In genomic region chr1:44036409-44037111, GRCh38 we compare ENCODE assay signal across 8 cellular contexts. TPM values are rescaled to one million over a fixed set of nuclear protein-coding genes. Genes with fewer than 3 reads are reported as not detected.
A peak's percentile ranks its signal among the peaks of the same experiment; 100 is the strongest.
DNase-seq lines count a peak whose midpoint lies in the region; ATAC-seq, FAIRE-seq and TF ChIP-seq lines count a peak whose summit lies in the region.

No MANE protein-coding gene starts in this region.

- no peaks in the 10 kb centered on the region for H3K9me3 Mint-ChIP-seq in activated CD4-positive, alpha-beta T cell treated with anti-CD3 and anti-CD28 coated beads for 36 hours (ENCODE audit: low read depth)

- TF ChIP-seq CTCF in liver (IDR thresholded peaks at IDR 0.05; ENCODE audit: low read depth, low read length, missing input control), result peak; percentile 91

- H3K4me3 Mint-ChIP-seq in activated CD4-positive, alpha-beta T cell treated with anti-CD3 and anti-CD28 coated beads for 36 hours, result no peak overlapping the region

- intact Hi-C loops in activated CD4-positive, alpha-beta T cell treated with anti-CD3 and anti-CD28 coated beads for 36 hours (cut with DNase I, micrococcal nuclease), result loop anchor here (1.0 to 10.0 kb wide), 5 partner anchors 31 to 672 kb away; partner anchors contain the start of gene ELOVL1 (in 1 of the 2)

- H3K27ac Mint-ChIP-seq in activated CD4-positive, alpha-beta T cell treated with anti-CD3 and anti-CD28 coated beads for 36 hours, result no peak overlapping the region

- no peaks in the 10 kb centered on the region for H3K36me3 ChIP-seq in liver (ENCODE audit: control insufficient read depth in 4 of 4, insufficient read depth in 3 of 4, low read depth in 1 of 4, low read length in 3 of 4)

- ATAC-seq in GM21786 (IDR thresholded peaks at IDR 0.05; ENCODE audit: unreplicated experiment) (peak; percentile 52), GM18870 (IDR thresholded peaks at IDR 0.05; ENCODE audit: unreplicated experiment) (no peak)
- ATAC-seq in activated CD4-positive, alpha-beta T cell treated with anti-CD3 and anti-CD28 coated beads for 36 hours, result peak; percentile 89

- H3K9ac ChIP-seq in liver (ENCODE audit: low read depth in 1 of 2, low read length in 2 of 2), result no peak overlapping the region

- POLR2A ChIA-PET in activated CD4-positive, alpha-beta T cell treated with anti-CD3 and anti-CD28 coated beads for 36 hours (lab: Charles Lee), result interaction anchor here (0.5 kb wide), 1 partner anchor 125 kb away, joined by 6 read pairs; no protein-coding TSS in a partner anchor

- H3K4me1 ChIP-seq in liver (ENCODE audit: control insufficient read depth in 4 of 4, insufficient read depth in 4 of 4, low read length in 3 of 4), result peaks cover 0 to 12% (median 0%) of the 10 kb centered on the region in 4 donors

- no peaks in the 10 kb centered on the region for H3K36me3 Mint-ChIP-seq in activated CD4-positive, alpha-beta T cell treated with anti-CD3 and anti-CD28 coated beads for 36 hours (ENCODE audit: low read depth)

- DNase-seq in AG08395 (ENCODE audit: low spot score) (peak; percentile 74), NCI-H345 treated with DMSO at 0.1 percent for 48 hours (lab: John Stamatoyannopoulos, UW; ENCODE audit: unreplicated experiment) (peak; percentile 74)
- DNase-seq in activated CD4-positive, alpha-beta T cell treated with anti-CD3 and anti-CD28 coated beads for 36 hours, result peak; percentile 85
- peak; percentile 42 to 62 (median 54) for DNase-seq in stimulated activated CD4-positive, alpha-beta T cell treated with anti-CD3 and anti-CD28 coated beads, TNF-alpha, amount 100 ng/mL, for 24 hours (ENCODE audit: low read depth in 3 of 3)

- peak; percentile 38 for FAIRE-seq in colon (lab: Jason Lieb, UNC)

- WGBS in liver, result 17% methylated on average over 6 of the region's 6 CpGs

- CTCF ChIA-PET in activated CD4-positive, alpha-beta T cell treated with anti-CD3 and anti-CD28 coated beads for 36 hours (lab: Charles Lee), result interaction anchor here (0.6 to 5.5 kb wide), 21 partner anchors 8 to 502 kb away, joined by 3 to 66 read pairs (median 4); partner anchors contain the start of gene ATP6V0B

- no peaks in the 10 kb centered on the region for H3K9me3 ChIP-seq in liver (ENCODE audit: control insufficient read depth in 4 of 4, low read length in 3 of 4)

- H3K4me3 ChIP-seq in liver (ENCODE audit: low read depth in 1 of 3, low read length in 3 of 3), result no peak overlapping the region

- no peaks in the 10 kb centered on the region for H3K27me3 Mint-ChIP-seq in activated CD4-positive, alpha-beta T cell treated with anti-CD3 and anti-CD28 coated beads for 36 hours

- H3K4me1 Mint-ChIP-seq in activated CD4-positive, alpha-beta T cell treated with anti-CD3 and anti-CD28 coated beads for 36 hours, result peaks cover 5% of the 10 kb centered on the region

- peak; percentile 90 to 97 for TF ChIP-seq RAD21 in liver (IDR thresholded peaks at IDR 0.05)

- no peaks in the 10 kb centered on the region for H3K27me3 ChIP-seq in liver (ENCODE audit: control insufficient read depth in 4 of 4, insufficient read depth in 4 of 4, low read length in 3 of 4)

- H3K27ac ChIP-seq in liver (ENCODE audit: low read depth in 1 of 2, low read length in 2 of 2), result no peak overlapping the region

TF ChIP-seq in liver, 16 proteins besides CTCF, POLR2A, EP300 and RAD21:
- no peak for TF ChIP-seq MAX (IDR thresholded peaks at IDR 0.05)
- no peak for TF ChIP-seq GABPA (IDR thresholded peaks at IDR 0.05 in 1 of 2, conservative IDR thresholded peaks at IDR 0.05 in 1 of 2)
- TF ChIP-seq TAF1 (conservative IDR thresholded peaks at IDR 0.05), result no peak
- TF ChIP-seq NR2F2 (IDR thresholded peaks at IDR 0.05), result peak; percentile 45
- TF ChIP-seq SP1 (IDR thresholded peaks at IDR 0.05), result no peak

RNA-seq across cellular contexts. Expression of gene SLC6A9, which starts 5.3 kb away (rescaled TPM):
- total RNA-seq in activated CD4-positive, alpha-beta T cell treated with anti-CD3 and anti-CD28 coated beads for 36 hours, result 10 to 100 TPM; 12.5 to 13.4 TPM
- 10 to 100 TPM in 1 of 2 donors, 1 to 10 TPM in 1; 1.0 to 47.7 TPM for total RNA-seq in liver
- 1 to 10 TPM in 1 of 2 donors, under 1 TPM in 1; 0.57 to 6.1 TPM for polyA plus RNA-seq in liver

RNA-seq across cellular contexts. Expression of gene CCDC24, which starts 45.2 kb away (rescaled TPM):
- 1 to 10 TPM; 1.2 to 2.0 TPM for total RNA-seq in activated CD4-positive, alpha-beta T cell treated with anti-CD3 and anti-CD28 coated beads for 36 hours
- 1 to 10 TPM in 1 of 2 donors, under 1 TPM in 1; 0.92 to 4.2 TPM for total RNA-seq in liver
- 1 to 10 TPM; 2.2 to 2.5 TPM for polyA plus RNA-seq in liver

RNA-seq across cellular contexts. Expression of gene B4GALT2, which starts 57.5 kb away (rescaled TPM):
- 10 to 100 TPM; 27.9 to 35.3 TPM for total RNA-seq in activated CD4-positive, alpha-beta T cell treated with anti-CD3 and anti-CD28 coated beads for 36 hours
- total RNA-seq in liver, result 10 to 100 TPM; 12.8 to 19.4 TPM
- polyA plus RNA-seq in liver, result 10 to 100 TPM in 1 of 2 donors, 1 to 10 TPM in 1; 2.9 to 31.5 TPM
